In the genomic region with DNA sequence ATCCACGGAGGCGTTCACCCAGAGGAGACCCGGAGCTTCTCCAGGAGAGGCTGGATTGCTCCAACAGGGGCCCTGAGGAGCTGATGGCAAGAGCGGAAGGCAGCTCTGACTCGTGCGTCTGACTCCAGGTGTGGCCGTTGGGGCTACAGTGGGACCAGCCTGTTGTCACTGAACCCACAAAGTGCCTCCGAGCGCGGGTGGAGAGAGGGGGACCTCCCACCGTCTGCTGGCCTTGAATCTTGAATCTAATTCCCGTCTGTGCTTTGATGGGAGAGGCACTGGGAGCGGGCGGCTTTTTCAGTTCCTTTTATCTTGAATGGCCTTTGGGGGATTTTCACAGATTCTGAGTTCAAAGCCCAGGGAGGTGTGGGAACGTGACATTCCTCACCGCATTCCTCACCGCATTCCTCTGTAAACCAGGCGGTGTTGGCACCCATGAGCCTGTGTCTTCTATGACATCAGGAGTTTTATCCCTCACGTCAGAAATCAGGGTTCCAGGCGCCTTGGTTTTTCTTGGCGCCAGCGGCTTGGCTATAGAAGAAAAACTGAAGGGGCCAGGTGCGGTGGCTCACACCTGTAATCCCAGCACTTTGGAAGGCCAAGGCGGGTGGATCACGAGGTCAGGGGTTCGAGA, we compare ENCODE assay signal across 1 cellular context.
TF ChIP-seq lines count a peak whose summit lies in the region.

No MANE protein-coding gene starts in this region.

TF ChIP-seq in HepG2, 621 proteins besides CTCF, POLR2A, EP300 and RAD21 (continued from another document and continues in another):
- TF ChIP-seq, protein P1, sequence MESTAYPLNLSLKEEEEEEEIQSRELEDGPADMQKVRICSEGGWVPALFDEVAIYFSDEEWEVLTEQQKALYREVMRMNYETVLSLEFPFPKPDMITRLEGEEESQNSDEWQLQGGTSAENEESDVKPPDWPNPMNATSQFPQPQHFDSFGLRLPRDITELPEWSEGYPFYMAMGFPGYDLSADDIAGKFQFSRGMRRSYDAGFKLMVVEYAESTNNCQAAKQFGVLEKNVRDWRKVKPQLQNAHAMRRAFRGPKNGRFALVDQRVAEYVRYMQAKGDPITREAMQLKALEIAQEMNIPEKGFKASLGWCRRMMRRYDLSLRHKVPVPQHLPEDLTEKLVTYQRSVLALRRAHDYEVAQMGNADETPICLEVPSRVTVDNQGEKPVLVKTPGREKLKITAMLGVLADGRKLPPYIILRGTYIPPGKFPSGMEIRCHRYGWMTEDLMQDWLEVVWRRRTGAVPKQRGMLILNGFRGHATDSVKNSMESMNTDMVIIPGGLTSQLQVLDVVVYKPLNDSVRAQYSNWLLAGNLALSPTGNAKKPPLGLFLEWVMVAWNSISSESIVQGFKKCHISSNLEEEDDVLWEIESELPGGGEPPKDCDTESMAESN (CRISPR knock-in tag; conservative IDR thresholded peaks at IDR 0.05) = no peak
- TF ChIP-seq ZNF562 (CRISPR knock-in tag; IDR thresholded peaks at IDR 0.05; ENCODE audit: borderline replicate concordance) = no peak
- TF ChIP-seq, protein P2, sequence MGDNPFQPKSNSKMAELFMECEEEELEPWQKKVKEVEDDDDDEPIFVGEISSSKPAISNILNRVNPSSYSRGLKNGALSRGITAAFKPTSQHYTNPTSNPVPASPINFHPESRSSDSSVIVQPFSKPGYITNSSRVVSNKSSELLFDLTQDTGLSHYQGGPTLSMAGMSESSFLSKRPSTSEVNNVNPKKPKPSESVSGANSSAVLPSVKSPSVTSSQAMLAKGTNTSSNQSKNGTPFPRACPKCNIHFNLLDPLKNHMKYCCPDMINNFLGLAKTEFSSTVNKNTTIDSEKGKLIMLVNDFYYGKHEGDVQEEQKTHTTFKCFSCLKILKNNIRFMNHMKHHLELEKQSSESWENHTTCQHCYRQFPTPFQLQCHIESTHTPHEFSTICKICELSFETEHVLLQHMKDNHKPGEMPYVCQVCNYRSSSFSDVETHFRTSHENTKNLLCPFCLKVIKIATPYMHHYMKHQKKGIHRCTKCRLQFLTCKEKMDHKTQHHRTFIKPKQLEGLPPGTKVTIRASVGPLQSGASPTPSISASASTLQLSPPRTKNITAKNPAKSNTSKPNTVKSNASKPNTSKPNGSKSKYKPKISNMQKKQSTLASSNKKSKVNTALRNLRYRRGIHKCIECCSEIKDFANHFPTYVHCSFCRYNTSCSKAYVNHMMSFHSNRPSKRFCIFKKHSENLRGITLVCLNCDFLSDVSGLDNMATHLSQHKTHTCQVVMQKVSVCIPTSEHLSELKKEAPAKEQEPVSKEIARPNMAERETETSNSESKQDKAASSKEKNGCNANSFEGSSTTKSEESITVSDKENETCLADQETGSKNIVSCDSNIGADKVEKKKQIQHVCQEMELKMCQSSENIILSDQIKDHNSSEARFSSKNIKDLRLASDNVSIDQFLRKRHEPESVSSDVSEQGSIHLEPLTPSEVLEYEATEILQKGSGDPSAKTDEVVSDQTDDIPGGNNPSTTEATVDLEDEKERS (CRISPR knock-in tag; IDR thresholded peaks at IDR 0.05) = 0 out of 2 replicates have a peak, but pooled peaks have one; percentile 62
- no peak for TF ChIP-seq ZNF510 (CRISPR knock-in tag; IDR thresholded peaks at IDR 0.05; ENCODE audit: low read depth)
- no peak for TF ChIP-seq KDM5B (CRISPR knock-in tag; IDR thresholded peaks at IDR 0.05; ENCODE audit: borderline replicate concordance)
- 0 out of 2 replicates have a peak, but pooled peaks have one; percentile 40 for TF ChIP-seq ZSCAN29 (CRISPR knock-in tag; conservative IDR thresholded peaks at IDR 0.05)
- peak; percentile 46; the same call in 1 of the 2 replicates for TF ChIP-seq ZFY (CRISPR knock-in tag; IDR thresholded peaks at IDR 0.05)
- TF ChIP-seq EED (CRISPR knock-in tag; IDR thresholded peaks at IDR 0.05) = no peak
- TF ChIP-seq KDM2A (CRISPR knock-in tag; IDR thresholded peaks at IDR 0.05; ENCODE audit: borderline replicate concordance, low read depth) = no peak
- peak; percentile 79 for TF ChIP-seq FOSL2 (CRISPR knock-in tag; IDR thresholded peaks at IDR 0.05)
- TF ChIP-seq NBN (conservative IDR thresholded peaks at IDR 0.05) = no peak
- 0 out of 2 replicates have a peak, but pooled peaks have one; percentile 58 for TF ChIP-seq ZSCAN31 (CRISPR knock-in tag; IDR thresholded peaks at IDR 0.05; ENCODE audit: low read depth)
- TF ChIP-seq, protein P3, sequence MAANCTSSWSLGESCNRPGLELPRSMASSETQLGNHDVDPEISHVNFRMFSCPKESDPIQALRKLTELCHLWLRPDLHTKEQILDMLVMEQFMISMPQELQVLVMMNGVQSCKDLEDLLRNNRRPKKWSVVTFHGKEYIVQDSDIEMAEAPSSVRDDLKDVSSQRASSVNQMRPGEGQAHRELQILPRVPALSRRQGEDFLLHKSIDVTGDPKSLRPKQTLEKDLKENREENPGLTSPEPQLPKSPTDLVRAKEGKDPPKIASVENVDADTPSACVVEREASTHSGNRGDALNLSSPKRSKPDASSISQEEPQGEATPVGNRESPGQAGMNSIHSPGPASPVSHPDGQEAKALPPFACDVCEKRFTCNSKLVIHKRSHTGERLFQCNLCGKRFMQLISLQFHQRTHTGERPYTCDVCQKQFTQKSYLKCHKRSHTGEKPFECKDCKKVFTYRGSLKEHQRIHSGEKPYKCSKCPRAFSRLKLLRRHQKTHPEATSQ (CRISPR knock-in tag; IDR thresholded peaks at IDR 0.05; ENCODE audit: borderline replicate concordance) = peak; percentile 47; the same call in 1 of the 2 replicates
- TF ChIP-seq ZFP82 (CRISPR knock-in tag; IDR thresholded peaks at IDR 0.05; ENCODE audit: borderline replicate concordance) = no peak
- TF ChIP-seq HDAC1 (CRISPR knock-in tag; IDR thresholded peaks at IDR 0.05) = peak; percentile 81
- TF ChIP-seq FOXA3 (CRISPR knock-in tag; IDR thresholded peaks at IDR 0.05) = peak; percentile 52
- TF ChIP-seq, protein P4, sequence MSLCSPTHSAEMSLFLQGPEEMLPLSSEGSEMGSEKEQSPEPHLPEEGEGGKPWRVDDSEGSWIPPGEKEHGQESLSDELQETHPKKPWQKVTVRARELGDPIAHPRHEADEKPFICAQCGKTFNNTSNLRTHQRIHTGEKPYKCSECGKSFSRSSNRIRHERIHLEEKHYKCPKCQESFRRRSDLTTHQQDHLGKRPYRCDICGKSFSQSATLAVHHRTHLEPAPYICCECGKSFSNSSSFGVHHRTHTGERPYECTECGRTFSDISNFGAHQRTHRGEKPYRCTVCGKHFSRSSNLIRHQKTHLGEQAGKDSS (CRISPR knock-in tag; IDR thresholded peaks at IDR 0.05; ENCODE audit: borderline replicate concordance, low read depth) = no peak
- no peak for TF ChIP-seq MXI1 (IDR thresholded peaks at IDR 0.05; ENCODE audit: borderline replicate concordance, low read depth, low read length)
- TF ChIP-seq, protein P5, sequence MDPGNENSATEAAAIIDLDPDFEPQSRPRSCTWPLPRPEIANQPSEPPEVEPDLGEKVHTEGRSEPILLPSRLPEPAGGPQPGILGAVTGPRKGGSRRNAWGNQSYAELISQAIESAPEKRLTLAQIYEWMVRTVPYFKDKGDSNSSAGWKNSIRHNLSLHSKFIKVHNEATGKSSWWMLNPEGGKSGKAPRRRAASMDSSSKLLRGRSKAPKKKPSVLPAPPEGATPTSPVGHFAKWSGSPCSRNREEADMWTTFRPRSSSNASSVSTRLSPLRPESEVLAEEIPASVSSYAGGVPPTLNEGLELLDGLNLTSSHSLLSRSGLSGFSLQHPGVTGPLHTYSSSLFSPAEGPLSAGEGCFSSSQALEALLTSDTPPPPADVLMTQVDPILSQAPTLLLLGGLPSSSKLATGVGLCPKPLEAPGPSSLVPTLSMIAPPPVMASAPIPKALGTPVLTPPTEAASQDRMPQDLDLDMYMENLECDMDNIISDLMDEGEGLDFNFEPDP (CRISPR knock-in tag; conservative IDR thresholded peaks at IDR 0.05) = no peak
- TF ChIP-seq, protein P6, sequence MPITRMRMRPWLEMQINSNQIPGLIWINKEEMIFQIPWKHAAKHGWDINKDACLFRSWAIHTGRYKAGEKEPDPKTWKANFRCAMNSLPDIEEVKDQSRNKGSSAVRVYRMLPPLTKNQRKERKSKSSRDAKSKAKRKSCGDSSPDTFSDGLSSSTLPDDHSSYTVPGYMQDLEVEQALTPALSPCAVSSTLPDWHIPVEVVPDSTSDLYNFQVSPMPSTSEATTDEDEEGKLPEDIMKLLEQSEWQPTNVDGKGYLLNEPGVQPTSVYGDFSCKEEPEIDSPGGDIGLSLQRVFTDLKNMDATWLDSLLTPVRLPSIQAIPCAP (CRISPR knock-in tag; IDR thresholded peaks at IDR 0.05; ENCODE audit: low read depth) = no peak
- peak; percentile 52; the same call in 1 of the 2 replicates for TF ChIP-seq GATA4 (IDR thresholded peaks at IDR 0.05; ENCODE audit: borderline replicate concordance, low read depth)
- TF ChIP-seq ZNF598 (CRISPR knock-in tag; IDR thresholded peaks at IDR 0.05; ENCODE audit: borderline replicate concordance) = no peak
- TF ChIP-seq, protein P7, sequence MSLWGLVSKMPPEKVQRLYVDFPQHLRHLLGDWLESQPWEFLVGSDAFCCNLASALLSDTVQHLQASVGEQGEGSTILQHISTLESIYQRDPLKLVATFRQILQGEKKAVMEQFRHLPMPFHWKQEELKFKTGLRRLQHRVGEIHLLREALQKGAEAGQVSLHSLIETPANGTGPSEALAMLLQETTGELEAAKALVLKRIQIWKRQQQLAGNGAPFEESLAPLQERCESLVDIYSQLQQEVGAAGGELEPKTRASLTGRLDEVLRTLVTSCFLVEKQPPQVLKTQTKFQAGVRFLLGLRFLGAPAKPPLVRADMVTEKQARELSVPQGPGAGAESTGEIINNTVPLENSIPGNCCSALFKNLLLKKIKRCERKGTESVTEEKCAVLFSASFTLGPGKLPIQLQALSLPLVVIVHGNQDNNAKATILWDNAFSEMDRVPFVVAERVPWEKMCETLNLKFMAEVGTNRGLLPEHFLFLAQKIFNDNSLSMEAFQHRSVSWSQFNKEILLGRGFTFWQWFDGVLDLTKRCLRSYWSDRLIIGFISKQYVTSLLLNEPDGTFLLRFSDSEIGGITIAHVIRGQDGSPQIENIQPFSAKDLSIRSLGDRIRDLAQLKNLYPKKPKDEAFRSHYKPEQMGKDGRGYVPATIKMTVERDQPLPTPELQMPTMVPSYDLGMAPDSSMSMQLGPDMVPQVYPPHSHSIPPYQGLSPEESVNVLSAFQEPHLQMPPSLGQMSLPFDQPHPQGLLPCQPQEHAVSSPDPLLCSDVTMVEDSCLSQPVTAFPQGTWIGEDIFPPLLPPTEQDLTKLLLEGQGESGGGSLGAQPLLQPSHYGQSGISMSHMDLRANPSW (CRISPR knock-in tag; IDR thresholded peaks at IDR 0.05; ENCODE audit: borderline replicate concordance) = no peak
- TF ChIP-seq ELF3 (CRISPR knock-in tag; IDR thresholded peaks at IDR 0.05) = 0 out of 2 replicates have a peak, but pooled peaks have one; percentile 17
- TF ChIP-seq PCBP2 (optimal IDR thresholded peaks at IDR 0.05; ENCODE audit: low read depth, low read length, poor library complexity, severe bottlenecking) = no peak
- peak; percentile 86 for TF ChIP-seq NR2F6 (IDR thresholded peaks at IDR 0.05)
- peak; percentile 81 for TF ChIP-seq NR2F6 (CRISPR knock-in tag; IDR thresholded peaks at IDR 0.05)
- TF ChIP-seq ADNP (CRISPR knock-in tag; IDR thresholded peaks at IDR 0.05) = 0 out of 2 replicates have a peak, but pooled peaks have one; percentile 52
- no peak for TF ChIP-seq ZNF75D (CRISPR knock-in tag; IDR thresholded peaks at IDR 0.05; ENCODE audit: borderline replicate concordance)
- no peak for TF ChIP-seq MTF1 (CRISPR knock-in tag; IDR thresholded peaks at IDR 0.05)
- TF ChIP-seq HNRNPLL (IDR thresholded peaks at IDR 0.05; ENCODE audit: low read depth, low read length, poor library complexity, severe bottlenecking) = no peak
- TF ChIP-seq, protein P8, sequence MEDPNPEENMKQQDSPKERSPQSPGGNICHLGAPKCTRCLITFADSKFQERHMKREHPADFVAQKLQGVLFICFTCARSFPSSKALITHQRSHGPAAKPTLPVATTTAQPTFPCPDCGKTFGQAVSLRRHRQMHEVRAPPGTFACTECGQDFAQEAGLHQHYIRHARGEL (CRISPR knock-in tag; IDR thresholded peaks at IDR 0.05) = no peak
- peak; percentile 77; the same call in 1 of the 2 replicates for TF ChIP-seq ZNF264 (CRISPR knock-in tag; IDR thresholded peaks at IDR 0.05)
- TF ChIP-seq CHD4 (IDR thresholded peaks at IDR 0.05; ENCODE audit: borderline replicate concordance, low read length) = no peak
- TF ChIP-seq, protein P9, sequence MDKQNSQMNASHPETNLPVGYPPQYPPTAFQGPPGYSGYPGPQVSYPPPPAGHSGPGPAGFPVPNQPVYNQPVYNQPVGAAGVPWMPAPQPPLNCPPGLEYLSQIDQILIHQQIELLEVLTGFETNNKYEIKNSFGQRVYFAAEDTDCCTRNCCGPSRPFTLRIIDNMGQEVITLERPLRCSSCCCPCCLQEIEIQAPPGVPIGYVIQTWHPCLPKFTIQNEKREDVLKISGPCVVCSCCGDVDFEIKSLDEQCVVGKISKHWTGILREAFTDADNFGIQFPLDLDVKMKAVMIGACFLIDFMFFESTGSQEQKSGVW (CRISPR knock-in tag; IDR thresholded peaks at IDR 0.05; ENCODE audit: borderline replicate concordance) = no peak
- TF ChIP-seq, protein P10, sequence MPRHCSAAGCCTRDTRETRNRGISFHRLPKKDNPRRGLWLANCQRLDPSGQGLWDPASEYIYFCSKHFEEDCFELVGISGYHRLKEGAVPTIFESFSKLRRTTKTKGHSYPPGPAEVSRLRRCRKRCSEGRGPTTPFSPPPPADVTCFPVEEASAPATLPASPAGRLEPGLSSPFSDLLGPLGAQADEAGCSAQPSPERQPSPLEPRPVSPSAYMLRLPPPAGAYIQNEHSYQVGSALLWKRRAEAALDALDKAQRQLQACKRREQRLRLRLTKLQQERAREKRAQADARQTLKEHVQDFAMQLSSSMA (CRISPR knock-in tag; IDR thresholded peaks at IDR 0.05) = no peak
- TF ChIP-seq, protein P11, sequence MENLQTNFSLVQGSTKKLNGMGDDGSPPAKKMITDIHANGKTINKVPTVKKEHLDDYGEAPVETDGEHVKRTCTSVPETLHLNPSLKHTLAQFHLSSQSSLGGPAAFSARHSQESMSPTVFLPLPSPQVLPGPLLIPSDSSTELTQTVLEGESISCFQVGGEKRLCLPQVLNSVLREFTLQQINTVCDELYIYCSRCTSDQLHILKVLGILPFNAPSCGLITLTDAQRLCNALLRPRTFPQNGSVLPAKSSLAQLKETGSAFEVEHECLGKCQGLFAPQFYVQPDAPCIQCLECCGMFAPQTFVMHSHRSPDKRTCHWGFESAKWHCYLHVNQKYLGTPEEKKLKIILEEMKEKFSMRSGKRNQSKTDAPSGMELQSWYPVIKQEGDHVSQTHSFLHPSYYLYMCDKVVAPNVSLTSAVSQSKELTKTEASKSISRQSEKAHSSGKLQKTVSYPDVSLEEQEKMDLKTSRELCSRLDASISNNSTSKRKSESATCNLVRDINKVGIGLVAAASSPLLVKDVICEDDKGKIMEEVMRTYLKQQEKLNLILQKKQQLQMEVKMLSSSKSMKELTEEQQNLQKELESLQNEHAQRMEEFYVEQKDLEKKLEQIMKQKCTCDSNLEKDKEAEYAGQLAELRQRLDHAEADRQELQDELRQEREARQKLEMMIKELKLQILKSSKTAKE (CRISPR knock-in tag; IDR thresholded peaks at IDR 0.05; ENCODE audit: borderline replicate concordance) = no peak; the same call in 1 of the 2 replicates
- no peak for TF ChIP-seq ZNF33A (CRISPR knock-in tag; IDR thresholded peaks at IDR 0.05; ENCODE audit: borderline replicate concordance)
- no peak; the same call in 1 of the 2 replicates for TF ChIP-seq ZNF543 (CRISPR knock-in tag; IDR thresholded peaks at IDR 0.05)
- TF ChIP-seq ZNF251 (CRISPR knock-in tag; IDR thresholded peaks at IDR 0.05) = no peak
- no peak for TF ChIP-seq FLYWCH1 (CRISPR knock-in tag; IDR thresholded peaks at IDR 0.05)
- TF ChIP-seq TRIM24 (CRISPR knock-in tag; IDR thresholded peaks at IDR 0.05) = no peak
- no peak for TF ChIP-seq ZNF296 (CRISPR knock-in tag; conservative IDR thresholded peaks at IDR 0.05)
- no peak for TF ChIP-seq ZFP36L1 (CRISPR knock-in tag; IDR thresholded peaks at IDR 0.05)
